8 cellular contexts compared by ENCODE assay signal in genomic region chr11:47185305-47186075, GRCh38. TPM values are rescaled to one million over a fixed set of nuclear protein-coding genes. Genes with fewer than 3 reads are reported as not detected.
A peak's percentile ranks its signal among the peaks of the same experiment; 100 is the strongest.
DNase-seq lines count a peak whose midpoint lies in the region; ATAC-seq, FAIRE-seq and TF ChIP-seq lines count a peak whose summit lies in the region.

No MANE protein-coding gene starts in this region.

- H3K9me2 ChIP-seq in SK-N-SH, result no peaks in the 10 kb centered on the region

- H3K79me2 ChIP-seq in SK-N-SH (ENCODE audit: insufficient read depth), result peaks cover 9% of the 10 kb centered on the region; the same call in 1 of the 2 replicates

- ATAC-seq in A549 (peak; percentile 10 to 47), GM21723 (IDR thresholded peaks at IDR 0.05; ENCODE audit: unreplicated experiment) (peak; percentile 8), mucosa of descending colon (peak; percentile 24), aorta (ENCODE audit: low FRiP score) (peak; percentile 53), GM18858 (IDR thresholded peaks at IDR 0.05; ENCODE audit: unreplicated experiment) (no peak)

- H3K9me3 Mint-ChIP-seq in endothelial cell (ENCODE audit: unreplicated experiment), result no peaks in the 10 kb centered on the region

- H3K4me2 ChIP-seq in A549 (peak overlapping the region; percentile 79), SK-N-SH (peak overlapping the region; percentile 98)

- TF ChIP-seq EP300 in A549 (IDR thresholded peaks at IDR 0.05) (no peak), SK-N-SH (IDR thresholded peaks at IDR 0.05; ENCODE audit: borderline replicate concordance in 1 of 2, low read depth in 1 of 2, low read length in 1 of 2) (no peak)

- no peak overlapping the region for H3K4me3 Mint-ChIP-seq in endothelial cell (ENCODE audit: unreplicated experiment)

- H3K36me3 Mint-ChIP-seq in endothelial cell (ENCODE audit: low read depth, unreplicated experiment), result no peaks in the 10 kb centered on the region

- no peaks in the 10 kb centered on the region for H3K36me3 ChIP-seq in SK-N-SH (replicated peaks in 1 of 2; ENCODE audit: control insufficient read depth in 1 of 2, insufficient read depth in 2 of 2, low read length in 1 of 2)
- H3K36me3 ChIP-seq in mucosa of descending colon (ENCODE audit: low read depth), result no peaks in the 10 kb centered on the region
- H3K36me3 ChIP-seq in aorta (ENCODE audit: control insufficient read depth in 1 of 2, insufficient read depth in 2 of 2, low read length in 1 of 2), result no peaks in the 10 kb centered on the region

- peaks cover 13% of the 10 kb centered on the region for H3F3A ChIP-seq in SK-N-SH (replicated peaks; ENCODE audit: insufficient read depth)

- peaks cover 4% of the 10 kb centered on the region for H3K27me3 Mint-ChIP-seq in endothelial cell (ENCODE audit: unreplicated experiment)

- H4K20me1 ChIP-seq in SK-N-SH (ENCODE audit: insufficient read depth), result no peaks in the 10 kb centered on the region

- H3K4me3 ChIP-seq in A549 (peak overlapping the region; percentile 72), SK-N-SH (ENCODE audit: low read depth in 2 of 2, low read length in 1 of 2) (peak overlapping the region; percentile 64 to 69), mucosa of descending colon (peak overlapping the region; percentile 22), aorta (ENCODE audit: low read length in 2 of 2) (peak overlapping the region; percentile 72 to 79)

- H2AFZ ChIP-seq in SK-N-SH (ENCODE audit: low read depth), result peak overlapping the region; percentile 65; the same call in 1 of the 2 replicates

- intact Hi-C loops in mucosa of descending colon (cut with DNase I, micrococcal nuclease) (no loop called here), aorta (cut with DNase I) (loop anchor here (1.0 to 2.0 kb wide), 2 partner anchors 29 kb away; partner anchors contain the start of gene DDB2 (in 2 of the 2))

- no peaks in the 10 kb centered on the region for H3K4me1 Mint-ChIP-seq in endothelial cell (ENCODE audit: unreplicated experiment)

- no peak overlapping the region for H3K27ac Mint-ChIP-seq in endothelial cell (ENCODE audit: unreplicated experiment)

- DNase-seq in A549 (ENCODE audit: low read depth in 1 of 2, low spot score in 1 of 2) (peak in 1 of 2 experiments; percentile 46), SK-N-SH (peak; percentile 63), endothelial cell (ENCODE audit: low spot score) (peak; percentile 30), mucosa of descending colon (peak in 1 of 3 donors; percentile 49), aorta (peak; percentile 61 to 84)
- no peak for DNase-seq in stimulated activated CD4-positive, alpha-beta T cell treated with anti-CD3 and anti-CD28 coated beads, Interleukin-4, amount 100 ng/mL, for 4 hours

- FAIRE-seq in A549 (lab: Jason Lieb, UNC), result no peak

- CTCF ChIA-PET in A549 (lab: Yijun Ruan, JAX), result interaction anchor here (0.7 to 10.8 kb wide), 11 partner anchors 8 to 169 kb away, joined by 3 to 173 read pairs (median 4); partner anchors contain the start of genes ARFGAP2, DDB2 and NR1H3
- CTCF ChIA-PET in SK-N-SH (lab: Yijun Ruan, JAX), result interaction anchor here (0.7 to 4.2 kb wide), 14 partner anchors 8 to 227 kb away, joined by 3 to 26 read pairs (median 4); partner anchors contain the start of genes ACP2, ARFGAP2, DDB2 and NR1H3

- TF ChIP-seq RAD21 in A549 (conservative IDR thresholded peaks at IDR 0.05 in 1 of 2, IDR thresholded peaks at IDR 0.05 in 1 of 2), result no peak
- TF ChIP-seq RAD21 in SK-N-SH (IDR thresholded peaks at IDR 0.05; ENCODE audit: low read length), result no peak

- peak overlapping the region; percentile 84 to 98 for H3K27ac ChIP-seq in A549
- H3K27ac ChIP-seq in SK-N-SH (ENCODE audit: low read depth in 2 of 2, low read length in 1 of 2), result peak overlapping the region in 1 of 2 experiments; percentile 73; a peak in 1 of 4 replicates
- peak overlapping the region; percentile 51 to 77 for H3K27ac ChIP-seq in aorta (ENCODE audit: low read depth in 1 of 2, low read length in 2 of 2)

- H3K27me3 ChIP-seq in SK-N-SH (ENCODE audit: insufficient read depth) (no peaks in the 10 kb centered on the region), aorta (ENCODE audit: control insufficient read depth in 1 of 2, insufficient read depth in 2 of 2, low read length in 1 of 2) (no peaks in the 10 kb centered on the region)

- no peaks in the 10 kb centered on the region for H3K9me3 ChIP-seq in A549
- H3K9me3 ChIP-seq in SK-N-SH, result no peaks in the 10 kb centered on the region
- no peaks in the 10 kb centered on the region for H3K9me3 ChIP-seq in mucosa of descending colon
- H3K9me3 ChIP-seq in aorta (ENCODE audit: control insufficient read depth, low read length), result no peaks in the 10 kb centered on the region

- H3K4me1 ChIP-seq in A549, result peaks cover 47% of the 10 kb centered on the region
- peaks cover 11 to 33% of the 10 kb centered on the region in 2 experiments; a peak in 3 of 4 replicates for H3K4me1 ChIP-seq in SK-N-SH (ENCODE audit: control insufficient read depth in 1 of 2, insufficient read depth in 2 of 2, low read depth in 1 of 2, low read length in 1 of 2)
- H3K4me1 ChIP-seq in mucosa of descending colon (ENCODE audit: low read depth), result peaks cover 19% of the 10 kb centered on the region
- H3K4me1 ChIP-seq in aorta (ENCODE audit: control insufficient read depth in 1 of 2, insufficient read depth in 2 of 2, low read length in 2 of 2), result no peaks in the 10 kb centered on the region

- POLR2A ChIA-PET in A549 (lab: Yijun Ruan, JAX) (interaction anchor here (0.6 to 4.8 kb wide), 3 partner anchors 29 to 376 kb away, joined by 5 to 60 read pairs (median 10); partner anchors contain the start of genes ACP2 and DDB2), SK-N-SH (lab: Yijun Ruan, JAX) (interaction anchor here (0.6 to 4.9 kb wide), 6 partner anchors 30 to 485 kb away, joined by 3 to 69 read pairs (median 5); partner anchors contain the start of genes ACP2, DDB2, MADD and ZNF408)

- TF ChIP-seq CTCF in A549 (IDR thresholded peaks at IDR 0.05), result no peak
- no peak for TF ChIP-seq CTCF in SK-N-SH (IDR thresholded peaks at IDR 0.05)
- no peak for TF ChIP-seq CTCF in endothelial cell (IDR thresholded peaks at IDR 0.05; ENCODE audit: unreplicated experiment)
- TF ChIP-seq CTCF in mucosa of descending colon (IDR thresholded peaks at IDR 0.05), result no peak

- no peak for TF ChIP-seq POLR2A in A549 (IDR thresholded peaks at IDR 0.05; ENCODE audit: low read length)

- 3% methylated on average over 25 of the region's 50 CpGs for WGBS in A549 (ENCODE audit: missing lambda C conversion rate)
- WGBS in SK-N-SH (ENCODE audit: low lambda C conversion rate), result 42% methylated on average over 9 of the region's 50 CpGs
- WGBS in aorta, 2 donors, result 2% methylated on average over 44 to 50 of the region's 50 CpGs

- peak overlapping the region; percentile 78 for H3K9ac ChIP-seq in SK-N-SH

TF ChIP-seq in SK-N-SH, 30 proteins besides CTCF, POLR2A, EP300 and RAD21:
- TF ChIP-seq, protein P1, sequence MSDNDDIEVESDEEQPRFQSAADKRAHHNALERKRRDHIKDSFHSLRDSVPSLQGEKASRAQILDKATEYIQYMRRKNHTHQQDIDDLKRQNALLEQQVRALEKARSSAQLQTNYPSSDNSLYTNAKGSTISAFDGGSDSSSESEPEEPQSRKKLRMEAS (IDR thresholded peaks at IDR 0.05; ENCODE audit: low read depth), result 0 out of 2 replicates have a peak, but pooled peaks have one; percentile 14
- TF ChIP-seq RXRA (IDR thresholded peaks at IDR 0.05; ENCODE audit: borderline replicate concordance, low read depth), result no peak

RNA-seq across cellular contexts. Expression of gene PACSIN3, which starts 0.7 kb away (rescaled TPM):
- polyA plus RNA-seq in A549 (2011; rRNA removed) (15.8 and 16.5 TPM in 2 replicates), A549 (2017; fragmentation: RNase III; extraction: RNeasy Plus Mini Kit Qiagen cat#74134 plus additional on column Dnase treatment) (32.9 to 35.7 TPM (median 35.3 TPM) in 3 replicates), SK-N-SH (2012; rRNA removed) (24.4 and 31.1 TPM in 2 replicates), aorta (10 to 100 TPM; 22.0 to 37.1 TPM)
- 36.2 and 40.9 TPM in 2 replicates for polyA plus RNA-seq in A549 (2012; cell fraction: cytosol; rRNA removed)
- polyA plus RNA-seq in A549 (2012; cell fraction: nucleus; rRNA removed), result 35.4 and 35.9 TPM in 2 replicates
- polyA minus RNA-seq in A549 (2011; rRNA and poly(A)+ RNA removed), result 12.0 and 17.2 TPM in 2 replicates
- polyA plus RNA-seq in SK-N-SH (2012; cell fraction: cytosol; rRNA removed), result 15.8 and 23.6 TPM in 2 replicates
- polyA plus RNA-seq in SK-N-SH (2012; cell fraction: nucleus; rRNA removed), result 23.4 and 33.0 TPM in 2 replicates
- total RNA-seq in endothelial cell (ENCODE audit: unreplicated experiment) (10.7 TPM), mucosa of descending colon (10 to 100 TPM in 1 of 3 donors, 1 to 10 TPM in 2; 2.2 to 63.5 (median 5.1) TPM), aorta (10 to 100 TPM; 24.6 to 36.2 TPM)

RNA-seq across cellular contexts. Expression of gene ARFGAP2, which starts 8.8 kb away (rescaled TPM):
- polyA plus RNA-seq in A549 (2011; rRNA removed) (28.3 and 29.5 TPM in 2 replicates), A549 (2017; fragmentation: RNase III; extraction: RNeasy Plus Mini Kit Qiagen cat#74134 plus additional on column Dnase treatment) (34.0 to 38.0 TPM (median 35.2 TPM) in 3 replicates), SK-N-SH (2012; rRNA removed) (52.5 and 64.0 TPM in 2 replicates), aorta (10 to 100 TPM; 38.4 to 94.1 TPM)
- polyA plus RNA-seq in A549 (2012; cell fraction: cytosol; rRNA removed), result 28.5 and 30.6 TPM in 2 replicates
- 114 and 160 TPM in 2 replicates for polyA plus RNA-seq in A549 (2012; cell fraction: nucleus; rRNA removed)
- 52.4 and 57.7 TPM in 2 replicates for polyA minus RNA-seq in A549 (2011; rRNA and poly(A)+ RNA removed)
- polyA plus RNA-seq in SK-N-SH (2012; cell fraction: cytosol; rRNA removed), result 26.8 and 42.2 TPM in 2 replicates
- 133 and 150 TPM in 2 replicates for polyA plus RNA-seq in SK-N-SH (2012; cell fraction: nucleus; rRNA removed)
- total RNA-seq in endothelial cell (ENCODE audit: unreplicated experiment) (78.7 TPM), mucosa of descending colon (100 to 1,000 TPM in 2 of 3 donors, 10 to 100 TPM in 1; 83.7 to 107 (median 106) TPM), aorta (10 to 100 TPM; 65.8 to 68.2 TPM)

RNA-seq across cellular contexts. Expression of gene DDB2, which starts 29.3 kb away (rescaled TPM):
- 96.2 and 103 TPM in 2 replicates for polyA plus RNA-seq in A549 (2011; rRNA removed)
- polyA plus RNA-seq in A549 (2012; cell fraction: cytosol; rRNA removed), result 72.0 and 73.6 TPM in 2 replicates
- 108 and 145 TPM in 2 replicates for polyA plus RNA-seq in A549 (2012; cell fraction: nucleus; rRNA removed)
- polyA plus RNA-seq in A549 (2017; fragmentation: RNase III; extraction: RNeasy Plus Mini Kit Qiagen cat#74134 plus additional on column Dnase treatment), result 95.4 to 106 TPM (median 96.9 TPM) in 3 replicates
- polyA minus RNA-seq in A549 (2011; rRNA and poly(A)+ RNA removed), result 71.0 and 73.0 TPM in 2 replicates
- polyA plus RNA-seq in SK-N-SH (2012; rRNA removed), result 83.5 and 95.5 TPM in 2 replicates
- 65.2 and 68.4 TPM in 2 replicates for polyA plus RNA-seq in SK-N-SH (2012; cell fraction: cytosol; rRNA removed)
- polyA plus RNA-seq in SK-N-SH (2012; cell fraction: nucleus; rRNA removed), result 224 and 254 TPM in 2 replicates
- 64.4 TPM for total RNA-seq in endothelial cell (ENCODE audit: unreplicated experiment)
- 10 to 100 TPM; 29.8 to 41.2 (median 37.2) TPM for total RNA-seq in mucosa of descending colon
- 10 to 100 TPM; 54.8 to 60.6 TPM for total RNA-seq in aorta
- polyA plus RNA-seq in aorta, result 100 to 1,000 TPM in 1 of 2 donors, 10 to 100 TPM in 1; 32.9 to 117 TPM

Comparison
In these comparisons a context has a peak if more than half of its experiments do, and no peak if none do; other contexts are left out.
1. DNase-seq: peak in SK-N-SH (single experiment), endothelial cell (single experiment) and aorta (2 of 2); none in stimulated activated CD4-positive, alpha-beta T cell treated with anti-CD3 and anti-CD28 coated beads, Interleukin-4, amount 100 ng/mL, for 4 hours (0 of 2).
2. H3K4me3 ChIP-seq: peak in every context shown above with its lines; median percentile 76 in aorta; 72 in A549; 66 in SK-N-SH; 22 in mucosa of descending colon.
3. intact Hi-C loops: an anchor here in aorta (1.0 to 2.0 kb wide); none called in mucosa of descending colon.